In the genomic region with DNA sequence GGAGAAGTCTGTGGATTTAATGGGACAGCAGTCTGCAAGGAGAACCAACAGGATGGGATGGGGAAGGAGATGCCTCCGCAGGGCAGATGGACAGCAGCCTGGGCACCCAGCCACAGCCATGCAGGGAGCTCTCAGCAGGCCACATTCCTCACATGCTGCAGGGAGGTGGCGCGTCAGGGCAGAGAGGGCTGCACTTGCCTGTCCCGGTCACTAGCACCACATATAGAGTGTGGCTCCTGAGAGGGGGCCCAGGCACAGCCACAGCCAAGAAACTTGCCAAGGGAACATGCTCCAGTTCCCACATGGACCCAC, we compare ENCODE assay signal across 19 cellular contexts.
DNase-seq lines count a peak whose midpoint lies in the region; ATAC-seq, FAIRE-seq and TF ChIP-seq lines count a peak whose summit lies in the region.
"Had no signal": no experiment of that assay in that cellular context is flagged by ENCODE, and none has a peak within 500 bp of the region (broad histone marks: within the 10 kb centered on the region; RNA-seq: fewer than 3 reads in every experiment).

No MANE protein-coding gene starts in this region.

- H3K9me3 ChIP-seq in MM.1S (replicated peaks; ENCODE audit: insufficient read depth, low read length), result no peaks in the 10 kb centered on the region
- no peaks in the 10 kb centered on the region for H3K9me3 ChIP-seq in endodermal cell (ENCODE audit: control insufficient read depth, low read length)
- H3K9me3 ChIP-seq in pancreas, result no peaks in the 10 kb centered on the region

- DNase-seq in GM03348 (ENCODE audit: low spot score) (peak; percentile 19), MM.1S (no peak), endodermal cell (peak; percentile 80), pancreas (peak in 1 of 6 donors; percentile 32), mesenteric fat pad (ENCODE audit: low spot score) (no peak), COLO668 (lab: John Stamatoyannopoulos, UW; ENCODE audit: unreplicated experiment) (no peak)
- DNase-seq: activated CD4-positive, alpha-beta T cell treated with anti-CD3 and anti-CD28 coated beads for 1 hour; activated CD8-positive, alpha-beta memory T cell treated with anti-CD3 and anti-CD28 coated beads, Interleukin-2, amount 50 U/mL, for 4 hours; activated naive CD4-positive, alpha-beta T cell; KG1; left colon; NCI-H1105 treated with DMSO at 0.1 percent for 48 hours; occipital lobe; small intestine; stimulated activated naive CD4-positive, alpha-beta T cell had no signal

- no peaks in the 10 kb centered on the region for H3K9me3 Mint-ChIP-seq in endodermal cell
- H3K9me3 Mint-ChIP-seq: type B pancreatic cell had no signal

- no peak overlapping the region for H3K27ac Mint-ChIP-seq in endodermal cell
- H3K27ac Mint-ChIP-seq: type B pancreatic cell had no signal

- H3K4me3 ChIP-seq in MM.1S (ENCODE audit: low read length) (no peak overlapping the region), endodermal cell (ENCODE audit: low read length) (no peak overlapping the region), pancreas (no peak overlapping the region)

- H3F3A ChIP-seq in MM.1S (ENCODE audit: insufficient read depth, low read length), result no peaks in the 10 kb centered on the region

- no peaks in the 10 kb centered on the region for H3K79me2 ChIP-seq in MM.1S (ENCODE audit: low read length)

- H3K4me1 ChIP-seq in MM.1S (ENCODE audit: low read length) (peaks cover 10% of the 10 kb centered on the region), endodermal cell (ENCODE audit: control insufficient read depth, insufficient read depth, low read length) (peaks cover 6% of the 10 kb centered on the region), pancreas (no peaks in the 10 kb centered on the region)

- peak overlapping the region; percentile 41; the same call in 1 of the 2 replicates for H3K4me2 ChIP-seq in MM.1S (ENCODE audit: low read depth, low read length)

- H3K27me3 ChIP-seq in MM.1S (replicated peaks; ENCODE audit: insufficient read depth, low read length), result no peaks in the 10 kb centered on the region
- H3K27me3 ChIP-seq in endodermal cell (ENCODE audit: control insufficient read depth, insufficient read depth, low read length, poor library complexity, severe bottlenecking), result no peaks in the 10 kb centered on the region
- H3K27me3 ChIP-seq in pancreas, result no peaks in the 10 kb centered on the region

- no peak for FAIRE-seq in pancreas (lab: Jason Lieb, UNC)
- FAIRE-seq: small intestine had no signal

- H2AFZ ChIP-seq in MM.1S (ENCODE audit: low read length), result peak overlapping the region; percentile 59

- 64 to 76% methylated on average over 2 to 4 of the region's 4 CpGs for WGBS in endodermal cell (ENCODE audit: insufficient coverage in 1 of 2, insufficient read length in 1 of 2), 2 experiments
- 76 to 79% methylated on average over 4 of the region's 4 CpGs for WGBS in pancreas, 2 donors

- H3K27me3 Mint-ChIP-seq in endodermal cell (ENCODE audit: insufficient read depth), result peaks cover 6% of the 10 kb centered on the region

- intact Hi-C loops in pancreas (cut with DNase I), result no loop called here

- H3K9ac ChIP-seq in MM.1S (ENCODE audit: low read length), result no peak overlapping the region
- H3K9ac ChIP-seq in endodermal cell (ENCODE audit: extremely low read depth, low read length, poor library complexity, severe bottlenecking), result no peak overlapping the region

- no peak for TF ChIP-seq CTCF in MM.1S (IDR thresholded peaks at IDR 0.05; ENCODE audit: low read length)
- no peak for TF ChIP-seq CTCF in endodermal cell (conservative IDR thresholded peaks at IDR 0.05)
- no peak for TF ChIP-seq CTCF in pancreas (IDR thresholded peaks at IDR 0.05)

- no peaks in the 10 kb centered on the region for H3K9me2 ChIP-seq in MM.1S (replicated peaks; ENCODE audit: insufficient read depth, low read length)

- peak in 3 of 4 donors; percentile 34 to 41 (median 34) for ATAC-seq in pancreas
- no peak for ATAC-seq in GM18873 (IDR thresholded peaks at IDR 0.05; ENCODE audit: low FRiP score, unreplicated experiment)
- ATAC-seq in HG03139 (IDR thresholded peaks at IDR 0.05; ENCODE audit: unreplicated experiment), result no peak
- ATAC-seq: left colon had no signal

- no peaks in the 10 kb centered on the region for H3K36me3 Mint-ChIP-seq in endodermal cell (ENCODE audit: low read depth)
- H3K36me3 Mint-ChIP-seq: type B pancreatic cell had no signal

- H3K27ac ChIP-seq in MM.1S (ENCODE audit: low read length), result peak overlapping the region; percentile 24; the same call in 1 of the 2 replicates
- H3K27ac ChIP-seq in endodermal cell (ENCODE audit: low read depth, low read length), result no peak overlapping the region
- no peak overlapping the region for H3K27ac ChIP-seq in pancreas
- H3K27ac ChIP-seq: HL-60 had no signal

- H3K4me3 Mint-ChIP-seq in endodermal cell, result no peak overlapping the region
- H3K4me3 Mint-ChIP-seq: type B pancreatic cell had no signal

- peaks cover 26% of the 10 kb centered on the region for H3K4me1 Mint-ChIP-seq in endodermal cell

- H3K36me3 ChIP-seq in MM.1S (replicated peaks; ENCODE audit: insufficient read depth, low read length) (no peaks in the 10 kb centered on the region), endodermal cell (ENCODE audit: control insufficient read depth, insufficient read depth, low read length) (no peaks in the 10 kb centered on the region), pancreas (no peaks in the 10 kb centered on the region)

- no peaks in the 10 kb centered on the region for H4K20me1 ChIP-seq in MM.1S (ENCODE audit: insufficient read depth, low read length)

Comparison
In these comparisons a context has a peak if more than half of its experiments do, and no peak if none do; other contexts are left out.
1. DNase-seq: peak in GM03348 (single experiment) and endodermal cell (single experiment); none in MM.1S (single experiment), mesenteric fat pad (single experiment) and COLO668 (single experiment).
2. ATAC-seq: peak in pancreas (3 of 4); none in GM18873 (single experiment) and HG03139 (single experiment).